ENCODE assay signal across 10 cellular contexts in the genomic region with DNA sequence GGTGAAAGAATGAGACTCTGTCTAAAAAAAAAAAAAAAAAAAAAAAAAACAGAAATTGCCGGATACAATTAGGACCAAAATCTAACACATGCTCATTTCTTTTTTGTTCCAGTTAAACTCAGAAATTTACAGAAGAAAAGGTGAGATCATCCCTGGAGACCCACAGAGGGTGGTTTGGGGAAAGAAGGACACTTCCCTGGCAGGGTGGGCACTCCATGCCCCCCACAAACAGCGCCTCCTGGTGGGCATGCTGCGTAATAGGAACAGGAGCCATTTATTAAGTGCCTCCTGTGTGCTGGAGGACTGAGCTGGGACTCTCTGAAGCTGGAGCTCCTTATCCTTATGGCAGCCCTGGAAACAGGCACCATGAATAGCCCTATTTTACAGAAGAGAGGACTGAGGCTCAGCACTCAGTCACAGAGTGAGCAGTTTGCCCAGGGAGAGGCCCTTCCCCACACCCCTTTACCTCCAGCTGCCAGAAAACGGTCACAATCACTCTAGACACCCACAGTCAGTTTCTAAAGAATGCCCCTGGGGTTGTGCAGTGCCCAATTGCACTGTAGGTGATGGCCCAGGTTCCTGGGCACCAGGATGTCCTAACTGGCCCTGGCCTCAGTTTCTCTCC. TPM values are rescaled to one million over a fixed set of nuclear protein-coding genes. Genes with fewer than 3 reads are reported as not detected.
DNase-seq lines count a peak whose midpoint lies in the region; ATAC-seq and TF ChIP-seq lines count a peak whose summit lies in the region.
"Had no signal": no experiment of that assay in that cellular context is flagged by ENCODE, and none has a peak within 500 bp of the region (broad histone marks: within the 10 kb centered on the region; RNA-seq: fewer than 3 reads in every experiment).

No MANE protein-coding gene starts in this region.

- no peaks in the 10 kb centered on the region for H3K36me3 ChIP-seq in DND-41 (ENCODE audit: insufficient read depth, low read length)
- no peaks in the 10 kb centered on the region for H3K36me3 ChIP-seq in KMS-11 (ENCODE audit: insufficient read depth)
- H3K36me3 ChIP-seq in ascending aorta: no peaks in the 10 kb centered on the region
- H3K36me3 ChIP-seq in naive thymus-derived CD4-positive, alpha-beta T cell (ENCODE audit: control insufficient read depth in 2 of 3, insufficient read depth in 3 of 3, low read length in 3 of 3): no peaks in the 10 kb centered on the region

- no peak overlapping the region for H3K9ac ChIP-seq in DND-41 (ENCODE audit: low read depth, low read length)
- no peak overlapping the region for H3K9ac ChIP-seq in KMS-11

- H4K20me1 ChIP-seq in DND-41 (ENCODE audit: insufficient read depth, low read length) (no peaks in the 10 kb centered on the region), KMS-11 (ENCODE audit: insufficient read depth) (no peaks in the 10 kb centered on the region)

- H3K27me3 ChIP-seq in DND-41 (ENCODE audit: insufficient read depth, low read length, poor library complexity) (no peaks in the 10 kb centered on the region), KMS-11 (ENCODE audit: insufficient read depth, low read depth) (no peaks in the 10 kb centered on the region), ascending aorta (no peaks in the 10 kb centered on the region)
- no peaks in the 10 kb centered on the region for H3K27me3 ChIP-seq in naive thymus-derived CD4-positive, alpha-beta T cell (ENCODE audit: control insufficient read depth in 2 of 2, insufficient read depth in 2 of 2, low read length in 2 of 2)

- no peaks in the 10 kb centered on the region for H3K9me3 ChIP-seq in DND-41 (ENCODE audit: insufficient read depth, low read length, severe bottlenecking)
- no peaks in the 10 kb centered on the region for H3K9me3 ChIP-seq in ascending aorta
- no peaks in the 10 kb centered on the region for H3K9me3 ChIP-seq in naive thymus-derived CD4-positive, alpha-beta T cell (ENCODE audit: control insufficient read depth in 2 of 3, low read length in 3 of 3)

- H3K27me3 Mint-ChIP-seq in naive thymus-derived CD4-positive, alpha-beta T cell: no peaks in the 10 kb centered on the region

- H3K4me2 ChIP-seq in DND-41 (ENCODE audit: insufficient read depth, low read length) (no peak overlapping the region), KMS-11 (no peak overlapping the region)

- peak; percentile 76 for ATAC-seq in DND-41 (ENCODE audit: insufficient read depth, low read depth)
- ATAC-seq in naive thymus-derived CD4-positive, alpha-beta T cell: peak; percentile 57
- no peak for ATAC-seq in GM19452 (IDR thresholded peaks at IDR 0.05; ENCODE audit: unreplicated experiment)

- no peaks in the 10 kb centered on the region for H3K79me2 ChIP-seq in DND-41 (ENCODE audit: insufficient read depth, low read length)
- H3K79me2 ChIP-seq in KMS-11 (ENCODE audit: insufficient read depth, low read depth): no peaks in the 10 kb centered on the region

- H3K4me1 Mint-ChIP-seq in naive thymus-derived CD4-positive, alpha-beta T cell: peaks cover 0 to 7% (median 5%) of the 10 kb centered on the region in 7 donors

- no peak overlapping the region for H3K27ac ChIP-seq in DND-41 (ENCODE audit: low read length)
- no peak overlapping the region for H3K27ac ChIP-seq in KMS-11
- H3K27ac ChIP-seq in ascending aorta: no peak overlapping the region
- no peak overlapping the region for H3K27ac ChIP-seq in naive thymus-derived CD4-positive, alpha-beta T cell (ENCODE audit: low read depth, low read length)

- H3K27ac Mint-ChIP-seq in naive thymus-derived CD4-positive, alpha-beta T cell: no peak overlapping the region

- H3K4me3 ChIP-seq in DND-41 (ENCODE audit: low read depth in 1 of 2, low read length in 2 of 2) (no peak overlapping the region), KMS-11 (IDR thresholded peaks at IDR 0.05; ENCODE audit: insufficient read depth, low read depth, low read length) (no peak overlapping the region), ascending aorta (no peak overlapping the region)
- H3K4me3 ChIP-seq in naive thymus-derived CD4-positive, alpha-beta T cell (ENCODE audit: low read length): no peak overlapping the region

- peak; percentile 87 for TF ChIP-seq CTCF in DND-41 (IDR thresholded peaks at IDR 0.05; ENCODE audit: borderline replicate concordance, extremely low read depth, low read length, poor library complexity, severe bottlenecking)
- peak; percentile 79 for TF ChIP-seq CTCF in KMS-11 (conservative IDR thresholded peaks at IDR 0.05; ENCODE audit: low read depth, low read length)
- peak in 2 of 3 experiments; percentile 37 to 45 for TF ChIP-seq CTCF in ascending aorta (IDR thresholded peaks at IDR 0.05)

- POLR2A ChIA-PET in naive thymus-derived CD4-positive, alpha-beta T cell (lab: Charles Lee): interaction anchor here (1.0 kb wide), 1 partner anchor 141 kb away, joined by 4 read pairs; a partner anchor contains a TSS

- H3K36me3 Mint-ChIP-seq in naive thymus-derived CD4-positive, alpha-beta T cell: peaks cover 0 to 3% (median 0%) of the 10 kb centered on the region in 5 donors

- CTCF ChIA-PET in naive thymus-derived CD4-positive, alpha-beta T cell (lab: Charles Lee): no interaction called here

- peaks cover 0 to 2% (median 0%) of the 10 kb centered on the region in 11 donors for H3K9me3 Mint-ChIP-seq in naive thymus-derived CD4-positive, alpha-beta T cell

- DNase-seq in DND-41 (peak; percentile 54), ascending aorta (ENCODE audit: low spot score in 2 of 2) (no peak), NCI-H510A treated with DMSO at 0.1 percent for 48 hours (lab: John Stamatoyannopoulos, UW) (no peak), DMS153 treated with DMSO at 0.1 percent for 48 hours (lab: John Stamatoyannopoulos, UW; ENCODE audit: unreplicated experiment) (no peak), DMS114 treated with DMSO at 0.1 percent for 48 hours (lab: John Stamatoyannopoulos, UW; ENCODE audit: unreplicated experiment) (no peak)
- DNase-seq in naive thymus-derived CD4-positive, alpha-beta T cell: peak in 2 of 9 donors; percentile 23 to 49

- intact Hi-C loops in ascending aorta (cut with DNase I): no loop called here
- intact Hi-C loops in naive thymus-derived CD4-positive, alpha-beta T cell (cut with micrococcal nuclease): no loop called here

- H3K4me3 Mint-ChIP-seq in naive thymus-derived CD4-positive, alpha-beta T cell: no peak overlapping the region

- H3K4me1 ChIP-seq in DND-41 (ENCODE audit: insufficient read depth, low read length): no peaks in the 10 kb centered on the region
- no peaks in the 10 kb centered on the region for H3K4me1 ChIP-seq in KMS-11 (ENCODE audit: low read depth, poor library complexity, severe bottlenecking)
- peaks cover 0 to 4% of the 10 kb centered on the region in 2 donors for H3K4me1 ChIP-seq in ascending aorta
- no peaks in the 10 kb centered on the region for H3K4me1 ChIP-seq in naive thymus-derived CD4-positive, alpha-beta T cell (ENCODE audit: control insufficient read depth in 2 of 2, insufficient read depth in 2 of 2, low read length in 2 of 2)

- H2AFZ ChIP-seq in DND-41 (ENCODE audit: low read depth, low read length) (0 out of 2 replicates have a peak overlapping the region, but pooled peaks have one; percentile 4), KMS-11 (ENCODE audit: low read depth) (no peak overlapping the region)

RNA-seq across cellular contexts. Expression of a gene that starts 10.1 kb away (rescaled TPM):
- not detected for total RNA-seq in ascending aorta
- 10 to 100 TPM in 1 of 5 experiments, 1 to 10 TPM in 4; 2.5 to 50.5 (median 3.5) TPM for total RNA-seq in naive thymus-derived CD4-positive, alpha-beta T cell
- 1 to 10 TPM; 1.4 to 2.8 TPM for polyA plus RNA-seq in naive thymus-derived CD4-positive, alpha-beta T cell
- total RNA-seq: LHCN-M2, temporal lobe had no signal

RNA-seq across cellular contexts. Expression of a gene that starts 13.0 kb away (rescaled TPM):
- 22.9 TPM for total RNA-seq in ascending aorta
- total RNA-seq in naive thymus-derived CD4-positive, alpha-beta T cell: 10 to 100 TPM; 21.3 to 43.1 (median 27.2) TPM
- under 1 TPM; 0.69 to 0.94 TPM for polyA plus RNA-seq in naive thymus-derived CD4-positive, alpha-beta T cell

RNA-seq across cellular contexts. Expression of a gene that starts 22.3 kb away (rescaled TPM):
- total RNA-seq in ascending aorta: 25.0 TPM
- 10 to 100 TPM in 2 of 5 experiments, 1 to 10 TPM in 3; 7.6 to 12.8 (median 9.9) TPM for total RNA-seq in naive thymus-derived CD4-positive, alpha-beta T cell
- 10 to 100 TPM; 19.0 to 21.7 TPM for polyA plus RNA-seq in naive thymus-derived CD4-positive, alpha-beta T cell
